1 cellular context compared by ENCODE assay signal in genomic region chr4:185395956-185396723, GRCh38.
A peak's percentile ranks its signal among the peaks of the same experiment; 100 is the strongest.
TF ChIP-seq lines count a peak whose summit lies in the region.

No MANE protein-coding gene starts in this region.

TF ChIP-seq in HEK293, 187 proteins besides CTCF, POLR2A, EP300 and RAD21 (continued from another document):
- TF ChIP-seq ZNF354C (tag by site-specific recombination; IDR thresholded peaks at IDR 0.05; ENCODE audit: borderline replicate concordance, low read depth) (no peak), SCRT2 (tag by site-specific recombination; IDR thresholded peaks at IDR 0.05) (no peak), ZNF791 (tag by site-specific recombination; IDR thresholded peaks at IDR 0.05) (no peak), ZNF555 (tag by site-specific recombination; conservative IDR thresholded peaks at IDR 0.05) (no peak), SP3 (tag by site-specific recombination; IDR thresholded peaks at IDR 0.05) (peak; percentile 82), ZNF10 (tag by site-specific recombination; IDR thresholded peaks at IDR 0.05) (peak; percentile 47; the same call in 1 of the 2 replicates), ZNF600 (tag by site-specific recombination; IDR thresholded peaks at IDR 0.05) (peak; percentile 97), ZNF645 (tag by site-specific recombination; IDR thresholded peaks at IDR 0.05) (no peak), ZNF621 (tag by site-specific recombination; IDR thresholded peaks at IDR 0.05) (no peak), HOXC10 (CRISPR knock-in tag; IDR thresholded peaks at IDR 0.05) (no peak), RBAK (tag by site-specific recombination; IDR thresholded peaks at IDR 0.05) (no peak), ZNF544 (tag by site-specific recombination; IDR thresholded peaks at IDR 0.05) (no peak), SALL2 (tag by site-specific recombination; IDR thresholded peaks at IDR 0.05; ENCODE audit: borderline replicate concordance) (no peak), ZNF837 (tag by site-specific recombination; IDR thresholded peaks at IDR 0.05) (no peak), ZNF362 (tag by site-specific recombination; IDR thresholded peaks at IDR 0.05) (no peak), ZNF521 (tag by site-specific recombination; IDR thresholded peaks at IDR 0.05) (no peak), BCL11B (tag by site-specific recombination; IDR thresholded peaks at IDR 0.05; ENCODE audit: low read depth) (no peak), EGR2 (tag by site-specific recombination; IDR thresholded peaks at IDR 0.05; ENCODE audit: low read depth) (peak; percentile 40; the same call in 1 of the 2 replicates), ZNF157 (tag by site-specific recombination; IDR thresholded peaks at IDR 0.05) (no peak), PRDM1 (tag by site-specific recombination; IDR thresholded peaks at IDR 0.05) (0 out of 2 replicates have a peak, but pooled peaks have one; percentile 1), ZNF843 (tag by site-specific recombination; IDR thresholded peaks at IDR 0.05) (0 out of 2 replicates have a peak, but pooled peaks have one; percentile 21), ZBTB17 (tag by site-specific recombination; IDR thresholded peaks at IDR 0.05) (no peak; the same call in 1 of the 2 replicates), ZNF664 (tag by site-specific recombination; IDR thresholded peaks at IDR 0.05) (no peak), ZNF560 (tag by site-specific recombination; IDR thresholded peaks at IDR 0.05; ENCODE audit: borderline replicate concordance) (no peak), ZNF138 (tag by site-specific recombination; IDR thresholded peaks at IDR 0.05; ENCODE audit: borderline replicate concordance) (no peak), ZBTB6 (tag by site-specific recombination; IDR thresholded peaks at IDR 0.05) (no peak), ZNF423 (tag by site-specific recombination; IDR thresholded peaks at IDR 0.05) (no peak), TRIM28 (IDR thresholded peaks at IDR 0.05; ENCODE audit: borderline replicate concordance, low read length) (no peak), GLI2 (tag by site-specific recombination; IDR thresholded peaks at IDR 0.05; ENCODE audit: borderline replicate concordance, low read depth) (no peak), SP2 (tag by site-specific recombination; IDR thresholded peaks at IDR 0.05) (peak; percentile 77), GLIS2 (tag by site-specific recombination; IDR thresholded peaks at IDR 0.05) (peak; percentile 76; the same call in 1 of the 2 replicates), PBX3 (CRISPR knock-in tag; IDR thresholded peaks at IDR 0.05) (peak; percentile 52; the same call in 1 of the 2 replicates), ZNF114 (tag by site-specific recombination; IDR thresholded peaks at IDR 0.05) (no peak), ZNF394 (tag by site-specific recombination; IDR thresholded peaks at IDR 0.05; ENCODE audit: borderline replicate concordance) (peak; percentile 77), ZNF473 (tag by site-specific recombination; IDR thresholded peaks at IDR 0.05) (no peak), TCF7L2 (IDR thresholded peaks at IDR 0.05; ENCODE audit: borderline replicate concordance, low read depth, low read length) (no peak), ZNF366 (tag by site-specific recombination; conservative IDR thresholded peaks at IDR 0.05) (no peak), ZNF776 (tag by site-specific recombination; IDR thresholded peaks at IDR 0.05; ENCODE audit: borderline replicate concordance) (no peak), ZNF18 (tag by site-specific recombination; IDR thresholded peaks at IDR 0.05) (no peak), KLF1 (tag by site-specific recombination; IDR thresholded peaks at IDR 0.05) (no peak; the same call in 1 of the 2 replicates), ZNF292 (tag by site-specific recombination; IDR thresholded peaks at IDR 0.05; ENCODE audit: borderline replicate concordance, low read depth) (no peak), YY1 (tag by site-specific recombination; IDR thresholded peaks at IDR 0.05) (peak; percentile 77), ZNF747 (tag by site-specific recombination; IDR thresholded peaks at IDR 0.05) (no peak), ZFP69B (tag by site-specific recombination; IDR thresholded peaks at IDR 0.05) (peak; percentile 8; the same call in 1 of the 2 replicates), ZNF701 (tag by site-specific recombination; IDR thresholded peaks at IDR 0.05) (no peak), KLF8 (tag by site-specific recombination; IDR thresholded peaks at IDR 0.05) (peak; percentile 53; the same call in 1 of the 2 replicates), ZNF513 (tag by site-specific recombination; IDR thresholded peaks at IDR 0.05) (no peak), ZEB2 (tag by site-specific recombination; IDR thresholded peaks at IDR 0.05) (peak; percentile 88; the same call in 1 of the 2 replicates), ZNF19 (tag by site-specific recombination; IDR thresholded peaks at IDR 0.05; ENCODE audit: low read depth) (no peak), ZNF404 (tag by site-specific recombination; IDR thresholded peaks at IDR 0.05) (no peak), ZNF426 (tag by site-specific recombination; IDR thresholded peaks at IDR 0.05) (no peak), OVOL3 (tag by site-specific recombination; IDR thresholded peaks at IDR 0.05) (no peak), ZNF510 (tag by site-specific recombination; IDR thresholded peaks at IDR 0.05; ENCODE audit: insufficient replicate concordance) (no peak), ZNF660 (tag by site-specific recombination; IDR thresholded peaks at IDR 0.05) (peak; percentile 59; the same call in 1 of the 2 replicates), ZNF280C (tag by site-specific recombination; IDR thresholded peaks at IDR 0.05) (no peak), ZNF350 (tag by site-specific recombination; IDR thresholded peaks at IDR 0.05) (no peak), ZFP41 (tag by site-specific recombination; IDR thresholded peaks at IDR 0.05; ENCODE audit: borderline replicate concordance) (no peak), WT1 (tag by site-specific recombination; IDR thresholded peaks at IDR 0.05) (peak; percentile 15; the same call in 1 of the 2 replicates), GFI1B (tag by site-specific recombination; IDR thresholded peaks at IDR 0.05) (no peak)
